19 cellular contexts compared by ENCODE assay signal in genomic region chr22:43006753-43007152, GRCh38. TPM values are rescaled to one million over a fixed set of nuclear protein-coding genes. Genes with fewer than 3 reads are reported as not detected.
DNase-seq lines count a peak whose midpoint lies in the region; ATAC-seq and TF ChIP-seq lines count a peak whose summit lies in the region.
"Had no signal": no experiment of that assay in that cellular context is flagged by ENCODE, and none has a peak within 500 bp of the region (broad histone marks: within the 10 kb centered on the region; RNA-seq: fewer than 3 reads in every experiment).

No MANE protein-coding gene starts in this region.

- ATAC-seq in gastroesophageal sphincter (no peak), HG03354 (IDR thresholded peaks at IDR 0.05; ENCODE audit: poor library complexity, severe bottlenecking, unreplicated experiment) (no peak)

- no peak for TF ChIP-seq POLR2A in gastroesophageal sphincter (IDR thresholded peaks at IDR 0.05)

- H3K27ac Mint-ChIP-seq in Caco-2 (ENCODE audit: unreplicated experiment) (peak overlapping the region; percentile 91), endodermal cell (peak overlapping the region; percentile 25)
- H3K27ac Mint-ChIP-seq in activated T-cell treated with anti-CD3 and anti-CD28 coated beads, Interleukin-2, amount 50 U/mL, for 24 hours = no peak overlapping the region
- H3K27ac Mint-ChIP-seq: activated B cell treated with CpG ODN at 0.5 μM for 24 hours; T-helper 2 cell treated with Interferon-gamma antibody and Interleukin-4, amounts not matched to agents 5 μg/mL and 100 μg/mL, for 36 hours had no signal

- TF ChIP-seq CTCF in Caco-2 (IDR thresholded peaks at IDR 0.05; ENCODE audit: insufficient read depth in 1 of 2, low read depth in 1 of 2, low read length in 1 of 2, severe bottlenecking in 1 of 2, unreplicated experiment in 1 of 2) = no peak
- TF ChIP-seq CTCF in RWPE1 (conservative IDR thresholded peaks at IDR 0.05; ENCODE audit: low read depth) = no peak
- no peak for TF ChIP-seq CTCF in endodermal cell (conservative IDR thresholded peaks at IDR 0.05)
- TF ChIP-seq CTCF in smooth muscle cell (IDR thresholded peaks at IDR 0.05; ENCODE audit: borderline replicate concordance, insufficient read depth, poor library complexity, severe bottlenecking) = no peak
- no peak for TF ChIP-seq CTCF in gastroesophageal sphincter (IDR thresholded peaks at IDR 0.05)

- H3K79me2 ChIP-seq in smooth muscle cell (ENCODE audit: low read depth) = peaks cover 95% of the 10 kb centered on the region

- H3K27me3 ChIP-seq in Caco-2 (replicated peaks; ENCODE audit: control insufficient read depth, insufficient read depth, low read length) (no peaks in the 10 kb centered on the region), endodermal cell (ENCODE audit: control insufficient read depth, insufficient read depth, low read length, poor library complexity, severe bottlenecking) (no peaks in the 10 kb centered on the region), smooth muscle cell (ENCODE audit: low read depth) (no peaks in the 10 kb centered on the region), gastroesophageal sphincter (no peaks in the 10 kb centered on the region)

- intact Hi-C loops in Caco-2 (cut with micrococcal nuclease; ENCODE audit: unreplicated experiment) = loop anchor here (1.0 kb wide), 1 partner anchor 12 kb away; no protein-coding TSS in a partner anchor

- H3K36me3 ChIP-seq in Caco-2 (ENCODE audit: control insufficient read depth, insufficient read depth, low read length) = no peaks in the 10 kb centered on the region
- no peaks in the 10 kb centered on the region for H3K36me3 ChIP-seq in endodermal cell (ENCODE audit: control insufficient read depth, insufficient read depth, low read length)
- H3K36me3 ChIP-seq in smooth muscle cell (ENCODE audit: low read depth) = no peaks in the 10 kb centered on the region
- H3K36me3 ChIP-seq in gastroesophageal sphincter = no peaks in the 10 kb centered on the region
- H3K36me3 ChIP-seq: left ventricle myocardium inferior had no signal

- H3K9ac ChIP-seq in endodermal cell (ENCODE audit: extremely low read depth, low read length, poor library complexity, severe bottlenecking) = no peak overlapping the region
- H3K9ac ChIP-seq in smooth muscle cell (ENCODE audit: low read depth) = no peak overlapping the region

- H3K9me3 ChIP-seq in Caco-2 (no peaks in the 10 kb centered on the region), endodermal cell (ENCODE audit: control insufficient read depth, low read length) (no peaks in the 10 kb centered on the region), smooth muscle cell (replicated peaks; ENCODE audit: low read depth) (no peaks in the 10 kb centered on the region), gastroesophageal sphincter (no peaks in the 10 kb centered on the region)
- H3K9me3 ChIP-seq: left ventricle myocardium inferior had no signal

- no peak overlapping the region for H2AFZ ChIP-seq in smooth muscle cell (ENCODE audit: low read depth)

- DNase-seq in Caco-2 = no peak
- DNase-seq in RWPE1 (ENCODE audit: low spot score) = no peak
- no peak for DNase-seq in endodermal cell
- no peak for DNase-seq in smooth muscle cell (lab: John Stamatoyannopoulos, UW; ENCODE audit: unreplicated experiment)
- DNase-seq in NCI-H2227 treated with DMSO at 0.1 percent for 48 hours (lab: John Stamatoyannopoulos, UW) = no peak
- DNase-seq in activated T-cell treated with anti-CD3 and anti-CD28 coated beads, Interleukin-2, amount 50 U/mL, for 24 hours = no peak
- DNase-seq: activated B cell treated with CpG ODN at 0.5 μM for 24 hours; activated CD4-positive, alpha-beta T cell treated with anti-CD3 and anti-CD28 coated beads, Interleukin-2, amount 50 U/mL, for 48 hours; activated T-cell treated with anti-CD3 and anti-CD28 coated beads for 4 hours; CD4-positive, alpha-beta memory T cell; GF-D8; left ventricle myocardium inferior; NCI-H1694 treated with DMSO at 0.1 percent for 48 hours; NCI-H446; stimulated activated CD4-positive, alpha-beta T cell treated with anti-CD3 and anti-CD28 coated beads, Interleukin-4, amount 100 ng/mL, for 4 hours had no signal

- no peaks in the 10 kb centered on the region for H3K27me3 Mint-ChIP-seq in Caco-2 (ENCODE audit: insufficient read depth, unreplicated experiment)
- no peaks in the 10 kb centered on the region for H3K27me3 Mint-ChIP-seq in endodermal cell (ENCODE audit: insufficient read depth)
- H3K27me3 Mint-ChIP-seq in activated T-cell treated with anti-CD3 and anti-CD28 coated beads, Interleukin-2, amount 50 U/mL, for 24 hours = no peaks in the 10 kb centered on the region
- H3K27me3 Mint-ChIP-seq: activated B cell treated with CpG ODN at 0.5 μM for 24 hours; CD4-positive, alpha-beta memory T cell had no signal

- H3K9me3 Mint-ChIP-seq in Caco-2 (ENCODE audit: unreplicated experiment) (no peaks in the 10 kb centered on the region), endodermal cell (no peaks in the 10 kb centered on the region)
- H3K9me3 Mint-ChIP-seq in activated T-cell treated with anti-CD3 and anti-CD28 coated beads, Interleukin-2, amount 50 U/mL, for 24 hours = no peaks in the 10 kb centered on the region
- H3K9me3 Mint-ChIP-seq: activated B cell treated with CpG ODN at 0.5 μM for 24 hours; CD4-positive, alpha-beta memory T cell; T-helper 2 cell treated with Interferon-gamma antibody and Interleukin-4, amounts not matched to agents 5 μg/mL and 100 μg/mL, for 36 hours had no signal

- peak overlapping the region; percentile 54 for H3K4me3 Mint-ChIP-seq in Caco-2 (ENCODE audit: unreplicated experiment)
- H3K4me3 Mint-ChIP-seq in endodermal cell = no peak overlapping the region
- H3K4me3 Mint-ChIP-seq in activated T-cell treated with anti-CD3 and anti-CD28 coated beads, Interleukin-2, amount 50 U/mL, for 24 hours = no peak overlapping the region
- H3K4me3 Mint-ChIP-seq: activated B cell treated with CpG ODN at 0.5 μM for 24 hours; CD4-positive, alpha-beta memory T cell; T-helper 2 cell treated with Interferon-gamma antibody and Interleukin-4, amounts not matched to agents 5 μg/mL and 100 μg/mL, for 36 hours had no signal

- 95 to 97% methylated on average over 5 to 7 of the region's 7 CpGs for WGBS in endodermal cell (ENCODE audit: insufficient coverage in 1 of 2, insufficient read length in 1 of 2), 2 experiments
- WGBS in smooth muscle cell (ENCODE audit: low lambda C conversion rate) = 62% methylated on average over 7 of the region's 7 CpGs
- WGBS in gastroesophageal sphincter (ENCODE audit: low coverage in 1 of 2), 2 donors = 80 to 88% methylated on average over 3 to 5 of the region's 7 CpGs

- H3K36me3 Mint-ChIP-seq in Caco-2 (ENCODE audit: insufficient read depth, unreplicated experiment) (peaks cover 30% of the 10 kb centered on the region), endodermal cell (ENCODE audit: low read depth) (peaks cover 3% of the 10 kb centered on the region)
- peaks cover 2% of the 10 kb centered on the region for H3K36me3 Mint-ChIP-seq in activated T-cell treated with anti-CD3 and anti-CD28 coated beads, Interleukin-2, amount 50 U/mL, for 24 hours (ENCODE audit: low read depth)

- peak overlapping the region; percentile 22; the same call in 1 of the 2 replicates for H3K27ac ChIP-seq in RWPE1
- no peak overlapping the region for H3K27ac ChIP-seq in endodermal cell (ENCODE audit: low read depth, low read length)
- H3K27ac ChIP-seq in smooth muscle cell (ENCODE audit: low read depth) = peak overlapping the region; percentile 82
- no peak overlapping the region for H3K27ac ChIP-seq in gastroesophageal sphincter
- H3K27ac ChIP-seq: SK-N-MC had no signal

- BruUV-seq in Caco-2 (replicated peaks; lab: Mats Ljungman, UMichigan) = no TSS peak

- peaks cover 29% of the 10 kb centered on the region for H3F3A ChIP-seq in smooth muscle cell (ENCODE audit: low read depth)

- H4K20me1 ChIP-seq in smooth muscle cell (ENCODE audit: low read depth) = peaks cover 91% of the 10 kb centered on the region

- CTCF ChIA-PET in Caco-2 (lab: Charles Lee) = interaction anchor here (0.8 to 1.1 kb wide), 2 partner anchors 12 to 17 kb away, joined by 4 to 5 read pairs; no protein-coding TSS in a partner anchor
- CTCF ChIA-PET in RWPE1 (lab: Yijun Ruan, JAX) = no interaction called here

- H3K4me1 ChIP-seq in Caco-2 (peaks cover 89% of the 10 kb centered on the region), endodermal cell (ENCODE audit: control insufficient read depth, insufficient read depth, low read length) (peaks cover 17% of the 10 kb centered on the region), smooth muscle cell (ENCODE audit: low read depth) (peaks cover 25% of the 10 kb centered on the region), gastroesophageal sphincter (peaks cover 6 to 95% (median 32%) of the 10 kb centered on the region in 3 donors)

- H3K4me2 ChIP-seq in smooth muscle cell = peak overlapping the region; percentile 56

- H3K4me1 Mint-ChIP-seq in Caco-2 (ENCODE audit: low read depth, unreplicated experiment) (peaks cover 37% of the 10 kb centered on the region), endodermal cell (peaks cover 50% of the 10 kb centered on the region)
- peaks cover 74% of the 10 kb centered on the region for H3K4me1 Mint-ChIP-seq in activated T-cell treated with anti-CD3 and anti-CD28 coated beads, Interleukin-2, amount 50 U/mL, for 24 hours (ENCODE audit: low read depth)

- POLR2A ChIA-PET in Caco-2 (lab: Charles Lee) = interaction anchor here (2.8 kb wide), 1 partner anchor 13 kb away, joined by 38 read pairs; no protein-coding TSS in a partner anchor
- POLR2A ChIA-PET in RWPE1 (lab: Yijun Ruan, JAX; ENCODE audit: low non-redundant PET) = no interaction called here

- no peak overlapping the region for H3K4me3 ChIP-seq in Caco-2 (ENCODE audit: low read depth, low read length)
- H3K4me3 ChIP-seq in endodermal cell (ENCODE audit: low read length) = no peak overlapping the region
- H3K4me3 ChIP-seq in smooth muscle cell = no peak overlapping the region
- no peak overlapping the region for H3K4me3 ChIP-seq in gastroesophageal sphincter
- H3K4me3 ChIP-seq: left ventricle myocardium inferior, SK-N-MC had no signal

- TF ChIP-seq EP300 in gastroesophageal sphincter (IDR thresholded peaks at IDR 0.05) = no peak

RNA-seq across cellular contexts. Expression of gene PACSIN2, which starts 8.2 kb away (rescaled TPM):
- 122 and 126 TPM in 2 replicates for total RNA-seq in Caco-2 (2022)
- 10 to 100 TPM; 60.7 to 61.4 TPM for total RNA-seq in endodermal cell
- 47.8 TPM for polyA plus RNA-seq in endodermal cell (2013, experiment 1 of 2)
- polyA plus RNA-seq in endodermal cell (2013, experiment 2 of 2) = 50.9 TPM
- 26.3 and 34.7 TPM in 2 replicates for total RNA-seq in smooth muscle cell
- 41.1 and 53.9 TPM in 2 replicates for polyA plus RNA-seq in smooth muscle cell
- total RNA-seq in gastroesophageal sphincter = 100 to 1,000 TPM in 2 of 4 donors, 10 to 100 TPM in 2; 73.1 to 171 (median 107) TPM

Comparison
In these comparisons a context has a peak if more than half of its experiments do, and no peak if none do; other contexts are left out.
1. H3K27ac ChIP-seq: peak in RWPE1 (single experiment) and smooth muscle cell (single experiment); none in endodermal cell (single experiment) and gastroesophageal sphincter (0 of 4).